14 cellular contexts compared by ENCODE assay signal in the genomic region with DNA sequence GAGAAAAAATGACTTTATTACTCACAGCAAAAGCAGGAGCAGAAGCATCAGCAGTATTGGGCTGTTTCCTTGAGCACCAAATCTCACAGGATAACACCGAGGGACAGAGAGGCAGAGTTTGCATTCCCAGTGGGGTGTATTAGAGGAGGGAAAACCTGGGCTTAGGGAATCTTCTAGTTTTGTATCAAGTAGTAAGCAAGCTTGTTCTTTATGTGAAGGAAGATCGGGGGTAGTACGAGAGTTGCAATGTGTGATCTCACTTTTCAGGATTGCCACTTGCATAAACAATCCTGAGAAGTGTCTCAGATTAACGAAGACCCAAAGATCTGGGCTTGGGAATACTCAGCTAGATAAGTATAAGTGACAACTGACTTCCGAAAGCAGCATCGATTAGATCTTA.
"Had no signal": no experiment of that assay in that cellular context is flagged by ENCODE, and none has a peak within 500 bp of the region (broad histone marks: within the 10 kb centered on the region; RNA-seq: fewer than 3 reads in every experiment).

No MANE protein-coding gene starts in this region.

- H3K27ac ChIP-seq: coronary artery, gastrocnemius medialis, upper lobe of right lung, WERI-Rb-1 had no signal

- DNase-seq: activated CD4-positive, alpha-beta T cell treated with anti-CD3 and anti-CD28 coated beads for 4 hours; activated naive CD4-positive, alpha-beta T cell treated with anti-CD3 and anti-CD28 coated beads for 36 hours; caudate nucleus; effector CD4-positive, alpha-beta T cell; gastrocnemius medialis; immature natural killer cell; left cardiac atrium; stimulated activated CD4-positive, alpha-beta T cell treated with anti-CD3 and anti-CD28 coated beads, Interleukin-4, amount 100 ng/mL, for 24 hours; T1000; upper lobe of right lung; WERI-Rb-1 had no signal

- ATAC-seq: gastrocnemius medialis; left cardiac atrium; natural killer cell treated with Interleukin-12 subunit alpha and Interleukin-12 subunit beta and Interleukin-15 and Interleukin-18, amount 100 ng/mL, for 72 hours; upper lobe of right lung had no signal

- H3K36me3 ChIP-seq: gastrocnemius medialis, upper lobe of right lung, WERI-Rb-1 had no signal

- H3K27me3 ChIP-seq: gastrocnemius medialis, upper lobe of right lung had no signal

- H3K4me3 ChIP-seq: coronary artery, gastrocnemius medialis, lung, upper lobe of right lung had no signal

- H3K4me1 ChIP-seq: gastrocnemius medialis, upper lobe of right lung had no signal

- H3K9me3 ChIP-seq: gastrocnemius medialis, upper lobe of right lung had no signal
